18 cellular contexts compared by ENCODE assay signal in the genomic region with DNA sequence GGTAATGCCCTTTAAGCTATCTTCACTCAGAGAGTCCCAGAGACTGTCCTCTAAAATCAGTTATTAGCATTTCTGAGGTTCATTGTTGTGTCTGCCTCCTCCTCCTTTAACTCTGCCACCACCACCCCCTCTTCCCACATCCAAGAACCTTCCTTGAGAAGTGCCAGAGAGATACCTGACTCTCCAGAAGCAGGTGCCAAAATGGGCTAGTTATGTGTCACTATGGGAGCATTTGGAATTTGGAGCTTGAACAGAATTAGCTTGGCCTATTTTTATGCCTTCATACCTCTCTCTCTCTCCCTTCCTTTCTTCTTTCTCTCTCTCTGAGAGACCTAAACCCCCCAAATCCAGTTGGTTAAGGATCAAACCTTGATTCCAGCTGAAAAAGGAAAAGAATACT.
DNase-seq lines count a peak whose midpoint lies in the region; ATAC-seq, FAIRE-seq and TF ChIP-seq lines count a peak whose summit lies in the region.
"Had no signal": no experiment of that assay in that cellular context is flagged by ENCODE, and none has a peak within 500 bp of the region (broad histone marks: within the 10 kb centered on the region; RNA-seq: fewer than 3 reads in every experiment).

No MANE protein-coding gene starts in this region.

- no peak overlapping the region for H3K14ac ChIP-seq in IMR-90 (replicated peaks; ENCODE audit: low read depth, low read length)

- H3K23ac ChIP-seq in IMR-90 (ENCODE audit: low read depth, low read length): no peak overlapping the region

- peak overlapping the region; percentile 19 for H2BK120ac ChIP-seq in IMR-90 (ENCODE audit: low read depth, low read length)

- no peak overlapping the region for H2BK15ac ChIP-seq in IMR-90 (ENCODE audit: low read depth, low read length)

- no peak overlapping the region for H2AK9ac ChIP-seq in IMR-90 (replicated peaks; ENCODE audit: low read depth, low read length, poor library complexity)

- no peak overlapping the region for H3K9ac ChIP-seq in IMR-90 (ENCODE audit: low read depth, low read length)
- H3K9ac ChIP-seq: BLaER1 treated with 17β-estradiol and CSF1 and Interleukin-3, amounts not matched to agents 10 nM and 100 nM; GM23248 had no signal

- ATAC-seq in IMR-90 (ENCODE audit: low read depth): no peak

- TF ChIP-seq CTCF in IMR-90 (conservative IDR thresholded peaks at IDR 0.05; ENCODE audit: low read depth, low read length): no peak
- TF ChIP-seq CTCF in esophagus muscularis mucosa (IDR thresholded peaks at IDR 0.05): no peak
- TF ChIP-seq CTCF in sigmoid colon (IDR thresholded peaks at IDR 0.05): no peak

- peaks cover 33 to 57% of the 10 kb centered on the region in 2 experiments for H3K79me1 ChIP-seq in IMR-90 (ENCODE audit: low read depth in 1 of 2, low read length in 2 of 2)

- peak overlapping the region; percentile 1; the same call in 1 of the 2 replicates for H3K4ac ChIP-seq in IMR-90 (ENCODE audit: low read depth, low read length)

- H3K56ac ChIP-seq in IMR-90 (ENCODE audit: extremely low read depth, insufficient read depth, low read length): no peak overlapping the region

- peak overlapping the region; percentile 17; the same call in 1 of the 2 replicates for H2AK5ac ChIP-seq in IMR-90 (ENCODE audit: low read depth, low read length)

- H3K36me3 ChIP-seq in IMR-90 (ENCODE audit: control insufficient read depth, insufficient read depth, low read length) (peaks cover 12% of the 10 kb centered on the region), esophagus muscularis mucosa (peaks cover 0 to 29% (median 11%) of the 10 kb centered on the region in 4 donors), sigmoid colon (peaks cover 0 to 22% (median 5%) of the 10 kb centered on the region in 4 donors)

- intact Hi-C loops in IMR-90 (cut with micrococcal nuclease): no loop called here
- intact Hi-C loops in esophagus muscularis mucosa (cut with DNase I): no loop called here
- intact Hi-C loops in sigmoid colon (cut with DNase I): loop anchor here (5.0 kb wide), 1 partner anchor 57 kb away; no protein-coding TSS in a partner anchor

- H3K9me1 ChIP-seq in IMR-90 (ENCODE audit: insufficient read depth, low read length): peaks cover 20% of the 10 kb centered on the region

- TF ChIP-seq RAD21 in IMR-90 (IDR thresholded peaks at IDR 0.05; ENCODE audit: low read length): no peak

- no peak overlapping the region for H2BK5ac ChIP-seq in IMR-90 (ENCODE audit: low read depth, low read length, poor library complexity, severe bottlenecking)

- no peak for TF ChIP-seq POLR2A in IMR-90 (IDR thresholded peaks at IDR 0.05; ENCODE audit: low read depth, low read length)
- no peak for TF ChIP-seq POLR2A in esophagus muscularis mucosa (IDR thresholded peaks at IDR 0.05; ENCODE audit: low read depth)
- no peak for TF ChIP-seq POLR2A in sigmoid colon (IDR thresholded peaks at IDR 0.05)
- TF ChIP-seq POLR2A in H54 (IDR thresholded peaks at IDR 0.05; ENCODE audit: low read depth, low read length): no peak

- H3K27ac ChIP-seq in IMR-90 (ENCODE audit: insufficient read depth, low read length) (no peak overlapping the region), esophagus muscularis mucosa (replicated peaks in 1 of 4) (peak overlapping the region; percentile 70 to 79 (median 74)), sigmoid colon (peak overlapping the region; percentile 65 to 79 (median 74))
- H3K27ac ChIP-seq: BLaER1 treated with 17β-estradiol and CSF1 and Interleukin-3, amounts not matched to agents 10 nM and 100 nM; GM23248 had no signal

- no peak overlapping the region for H2AFZ ChIP-seq in IMR-90 (replicated peaks; ENCODE audit: low read length, poor library complexity)
- H2AFZ ChIP-seq: GM23248 had no signal

- no peak overlapping the region for H4K91ac ChIP-seq in IMR-90 (ENCODE audit: insufficient read depth, low read depth, low read length)

- no peak overlapping the region for H4K8ac ChIP-seq in IMR-90 (ENCODE audit: low read depth in 2 of 2, low read length in 2 of 2)

- in situ Hi-C loops in IMR-90 (cut with MboI; ENCODE audit: low sequenced_read_pairs): no loop called here

- no peak for FAIRE-seq in H54 (lab: Jason Lieb, UNC)
- FAIRE-seq: G401.6, GM12892, GM18507 had no signal

- BruUV-seq in IMR-90 (replicated peaks; lab: Mats Ljungman, UMichigan): no TSS peak

- POLR2A ChIA-PET in IMR-90 (lab: Charles Lee; ENCODE audit: unreplicated experiment): no interaction called here

- TF ChIP-seq EP300 in esophagus muscularis mucosa (IDR thresholded peaks at IDR 0.05): no peak
- no peak for TF ChIP-seq EP300 in sigmoid colon (IDR thresholded peaks at IDR 0.05)

- CTCF ChIA-PET in IMR-90 (lab: Yijun Ruan, JAX): no interaction called here

- no peak overlapping the region for H3K4me2 ChIP-seq in IMR-90 (ENCODE audit: low read depth, low read length)
- H3K4me2 ChIP-seq: BLaER1 treated with 17β-estradiol and CSF1 and Interleukin-3, amounts not matched to agents 10 nM and 100 nM had no signal

- no peaks in the 10 kb centered on the region for H3K27me3 ChIP-seq in IMR-90 (ENCODE audit: control insufficient read depth, insufficient read depth, low read length)
- no peaks in the 10 kb centered on the region for H3K27me3 ChIP-seq in esophagus muscularis mucosa
- H3K27me3 ChIP-seq in sigmoid colon: no peaks in the 10 kb centered on the region
- H3K27me3 ChIP-seq: BLaER1 treated with 17β-estradiol and CSF1 and Interleukin-3, amounts not matched to agents 10 nM and 100 nM had no signal

- no peak overlapping the region for H3K4me3 ChIP-seq in IMR-90 (ENCODE audit: insufficient read depth, low read depth, low read length)
- H3K4me3 ChIP-seq in esophagus muscularis mucosa: no peak overlapping the region
- no peak overlapping the region for H3K4me3 ChIP-seq in sigmoid colon
- H3K4me3 ChIP-seq: BLaER1 treated with 17β-estradiol and CSF1 and Interleukin-3, amounts not matched to agents 10 nM and 100 nM; GM23248 had no signal

- peaks cover 6% of the 10 kb centered on the region for H4K20me1 ChIP-seq in IMR-90 (ENCODE audit: insufficient read depth, low read length)

- dilution Hi-C loops in IMR-90 (cut with HindIII; ENCODE audit: low sequenced_read_pairs, unreplicated experiment): no loop called here

- H4K5ac ChIP-seq in IMR-90 (ENCODE audit: low read depth, low read length): 0 out of 2 replicates have a peak overlapping the region, but pooled peaks have one; percentile 14

- H3K9me3 ChIP-seq in IMR-90 (ENCODE audit: control insufficient read depth, insufficient read depth, low read length): no peaks in the 10 kb centered on the region
- no peaks in the 10 kb centered on the region for H3K9me3 ChIP-seq in esophagus muscularis mucosa
- H3K9me3 ChIP-seq in sigmoid colon: no peaks in the 10 kb centered on the region
- H3K9me3 ChIP-seq: BLaER1 treated with 17β-estradiol and CSF1 and Interleukin-3, amounts not matched to agents 10 nM and 100 nM had no signal

- peak overlapping the region; percentile 1; the same call in 1 of the 2 replicates for H2BK20ac ChIP-seq in IMR-90 (ENCODE audit: low read depth, low read length)

- H3K18ac ChIP-seq in IMR-90 (ENCODE audit: low read depth, low read length): 0 out of 2 replicates have a peak overlapping the region, but pooled peaks have one; percentile 6

- no peak for DNase-seq in IMR-90
- DNase-seq in esophagus muscularis mucosa (ENCODE audit: extremely low spot score): no peak
- DNase-seq in sigmoid colon: no peak
- DNase-seq in SW480 (ENCODE audit: low spot score): no peak
- no peak for DNase-seq in NCI-H128 (lab: John Stamatoyannopoulos, UW; ENCODE audit: unreplicated experiment)
- DNase-seq in H54 (ENCODE audit: insufficient read length, low spot score): no peak
- DNase-seq: CD4-positive, CD25-positive, alpha-beta regulatory T cell; CD8-positive, alpha-beta memory T cell; COR-L47; DMS 273 treated with DMSO at 0.1 percent for 48 hours; DMS53; DND-41; GM23248; HCEC 1CT had no signal

- H3K4me1 ChIP-seq in IMR-90 (ENCODE audit: control insufficient read depth, insufficient read depth, low read length) (peaks cover 11% of the 10 kb centered on the region), esophagus muscularis mucosa (peaks cover 0 to 78% (median 74%) of the 10 kb centered on the region in 4 donors), sigmoid colon (peaks cover 0 to 54% (median 34%) of the 10 kb centered on the region in 4 donors)

TF ChIP-seq in IMR-90, 13 proteins besides CTCF, POLR2A, EP300 and RAD21:
- TF ChIP-seq, protein P1, sequence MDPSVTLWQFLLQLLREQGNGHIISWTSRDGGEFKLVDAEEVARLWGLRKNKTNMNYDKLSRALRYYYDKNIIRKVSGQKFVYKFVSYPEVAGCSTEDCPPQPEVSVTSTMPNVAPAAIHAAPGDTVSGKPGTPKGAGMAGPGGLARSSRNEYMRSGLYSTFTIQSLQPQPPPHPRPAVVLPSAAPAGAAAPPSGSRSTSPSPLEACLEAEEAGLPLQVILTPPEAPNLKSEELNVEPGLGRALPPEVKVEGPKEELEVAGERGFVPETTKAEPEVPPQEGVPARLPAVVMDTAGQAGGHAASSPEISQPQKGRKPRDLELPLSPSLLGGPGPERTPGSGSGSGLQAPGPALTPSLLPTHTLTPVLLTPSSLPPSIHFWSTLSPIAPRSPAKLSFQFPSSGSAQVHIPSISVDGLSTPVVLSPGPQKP (IDR thresholded peaks at IDR 0.05; ENCODE audit: borderline replicate concordance, low read depth, low read length): no peak
- TF ChIP-seq NFE2L2 (IDR thresholded peaks at IDR 0.05; ENCODE audit: low read depth, low read length): no peak
- TF ChIP-seq CEBPB (IDR thresholded peaks at IDR 0.05; ENCODE audit: low read depth, low read length): no peak
